Comparison of ENCODE assay signal across 5 cellular contexts in genomic region chr3:74825404-74825803, GRCh38.
DNase-seq lines count a peak whose midpoint lies in the region; FAIRE-seq and TF ChIP-seq lines count a peak whose summit lies in the region.
"Not testable (repeated sequence)": the region's sequence is repeated elsewhere in the genome, so short reads cannot be mapped to it uniquely, and the experiment has no call there.

No MANE protein-coding gene starts in this region.

- not testable (repeated sequence) for H3K23ac ChIP-seq in neuronal stem cell (ENCODE audit: low read depth, low read length, poor library complexity)

- no CpG with 5 or more reads among the region's 11 CpGs for WGBS in neuronal stem cell (ENCODE audit: extremely low coverage in 2 of 2, insufficient read length in 2 of 2, insufficient replicate concordance in 1 of 2), 2 donors

- H3K27ac Mint-ChIP-seq in Calu3 (ENCODE audit: unreplicated experiment) (peak overlapping the region; percentile 8), astrocyte (ENCODE audit: unreplicated experiment) (peak overlapping the region; percentile 44)

- not testable (repeated sequence) for H4K8ac ChIP-seq in neuronal stem cell (ENCODE audit: low read depth, low read length)

- not testable (repeated sequence) for H2BK120ac ChIP-seq in neuronal stem cell (ENCODE audit: low read depth, low read length)

- not testable (repeated sequence) for H3K79me1 ChIP-seq in neuronal stem cell (ENCODE audit: low read depth, low read length)

- not testable (repeated sequence) for H3K79me2 ChIP-seq in astrocyte (ENCODE audit: insufficient read depth, low read length)

- H3K9ac ChIP-seq in astrocyte (ENCODE audit: low read length); kidney (ENCODE audit: low read length in 2 of 2); neuronal stem cell (ENCODE audit: low read depth, low read length, poor library complexity): not testable (repeated sequence)

- not testable (repeated sequence) for H3K4me1 Mint-ChIP-seq in Calu3 (ENCODE audit: low read depth, unreplicated experiment)
- H3K4me1 Mint-ChIP-seq in astrocyte (ENCODE audit: low read depth, unreplicated experiment): peaks cover 16% of the 10 kb centered on the region

- not testable (repeated sequence) for H3K4ac ChIP-seq in neuronal stem cell (ENCODE audit: low read length)

- H3K4me3 ChIP-seq in astrocyte (ENCODE audit: insufficient read depth, low read depth, low read length); kidney (ENCODE audit: low read length in 2 of 2); neuronal stem cell (ENCODE audit: low read length in 2 of 2): not testable (repeated sequence)

- CTCF ChIA-PET in Calu3 (lab: Charles Lee): not testable (repeated sequence)

- H3K27me3 ChIP-seq in astrocyte (ENCODE audit: insufficient read depth, low read length); neuronal stem cell (ENCODE audit: control insufficient read depth in 3 of 3, insufficient read depth in 3 of 3, low read depth in 1 of 3, low read length in 3 of 3): not testable (repeated sequence)

- BruUV-seq in Calu3 (replicated peaks; lab: Mats Ljungman, UMichigan): not testable (repeated sequence)

- H3K9me3 Mint-ChIP-seq in Calu3 (ENCODE audit: low read depth, unreplicated experiment); astrocyte (ENCODE audit: unreplicated experiment): not testable (repeated sequence)

- not testable (repeated sequence) for H2BK5ac ChIP-seq in neuronal stem cell (ENCODE audit: low read length)

- H3K4me2 ChIP-seq in astrocyte (ENCODE audit: low read length); neuronal stem cell (ENCODE audit: insufficient read depth, low read length, poor library complexity, severe bottlenecking): not testable (repeated sequence)

- H4K20me1 ChIP-seq in astrocyte (ENCODE audit: insufficient read depth, low read length): not testable (repeated sequence)

- H2BK12ac ChIP-seq in neuronal stem cell (ENCODE audit: low read length): not testable (repeated sequence)

- H3K4me1 ChIP-seq in astrocyte (ENCODE audit: insufficient read depth, low read length); kidney (ENCODE audit: control insufficient read depth in 1 of 2, insufficient read depth in 1 of 2, low read depth in 1 of 2, low read length in 2 of 2); neuronal stem cell (ENCODE audit: control insufficient read depth in 2 of 2, insufficient read depth in 1 of 2, low read depth in 1 of 2, low read length in 2 of 2): not testable (repeated sequence)

- H2AFZ ChIP-seq in astrocyte (ENCODE audit: low read depth, low read length); neuronal stem cell (ENCODE audit: low read length): not testable (repeated sequence)

- not testable (repeated sequence) for H2BK15ac ChIP-seq in neuronal stem cell (ENCODE audit: low read length)

- H3K27ac ChIP-seq in astrocyte (ENCODE audit: low read depth, low read length); neuronal stem cell (replicated peaks; ENCODE audit: low read length): not testable (repeated sequence)
- H3K27ac ChIP-seq in epithelial cell of prostate (peak overlapping the region; percentile 67), kidney (ENCODE audit: low read depth in 2 of 2, low read length in 2 of 2) (peak overlapping the region; percentile 53 to 71)

- H4K91ac ChIP-seq in neuronal stem cell (ENCODE audit: low read depth, low read length, poor library complexity): not testable (repeated sequence)

- H3K27me3 Mint-ChIP-seq in Calu3 (ENCODE audit: unreplicated experiment); astrocyte (ENCODE audit: low read depth, unreplicated experiment): not testable (repeated sequence)

- DNase-seq in Calu3; astrocyte (ENCODE audit: low read depth); epithelial cell of prostate (ENCODE audit: low read depth, low spot score); kidney; neuronal stem cell (ENCODE audit: low spot score): not testable (repeated sequence)

- H3K14ac ChIP-seq in neuronal stem cell (ENCODE audit: low read length): not testable (repeated sequence)

- H2AK5ac ChIP-seq in neuronal stem cell (ENCODE audit: low read depth, low read length): not testable (repeated sequence)

- not testable (repeated sequence) for TF ChIP-seq CTCF in Calu3 (IDR thresholded peaks at IDR 0.05; ENCODE audit: unreplicated experiment); astrocyte (IDR thresholded peaks at IDR 0.05; ENCODE audit: insufficient read depth, low read depth, low read length); kidney (IDR thresholded peaks at IDR 0.05; ENCODE audit: borderline replicate concordance, extremely low read depth, insufficient read depth)

- not testable (repeated sequence) for FAIRE-seq in astrocyte (lab: Jason Lieb, UNC); kidney (lab: Jason Lieb, UNC)

- intact Hi-C loops in Calu3 (cut with micrococcal nuclease; ENCODE audit: unreplicated experiment); kidney (cut with DNase I): not testable (repeated sequence)

- H3K4me3 Mint-ChIP-seq in Calu3 (ENCODE audit: low read depth, unreplicated experiment): peak overlapping the region; percentile 57
- peak overlapping the region; percentile 64 for H3K4me3 Mint-ChIP-seq in astrocyte (ENCODE audit: unreplicated experiment)

- H3K36me3 Mint-ChIP-seq in Calu3 (ENCODE audit: insufficient read depth, unreplicated experiment): peaks cover 10% of the 10 kb centered on the region
- H3K36me3 Mint-ChIP-seq in astrocyte (ENCODE audit: low read depth, unreplicated experiment): not testable (repeated sequence)

- H3K36me3 ChIP-seq in astrocyte (ENCODE audit: insufficient read depth, low read length); kidney (ENCODE audit: control insufficient read depth in 1 of 2, insufficient read depth in 2 of 2, low read length in 2 of 2); neuronal stem cell (replicated peaks in 1 of 2; ENCODE audit: control insufficient read depth in 2 of 2, insufficient read depth in 2 of 2, low read length in 2 of 2): not testable (repeated sequence)

- H3K9me3 ChIP-seq in astrocyte (ENCODE audit: insufficient read depth, low read depth, low read length); kidney (ENCODE audit: control insufficient read depth in 1 of 2, low read length in 2 of 2); neuronal stem cell (replicated peaks in 1 of 2; ENCODE audit: control insufficient read depth in 2 of 2, insufficient read depth in 1 of 2, low read depth in 1 of 2, low read length in 2 of 2): not testable (repeated sequence)

- H3K18ac ChIP-seq in neuronal stem cell (ENCODE audit: low read length): peak overlapping the region; percentile 35
